In the genomic region with DNA sequence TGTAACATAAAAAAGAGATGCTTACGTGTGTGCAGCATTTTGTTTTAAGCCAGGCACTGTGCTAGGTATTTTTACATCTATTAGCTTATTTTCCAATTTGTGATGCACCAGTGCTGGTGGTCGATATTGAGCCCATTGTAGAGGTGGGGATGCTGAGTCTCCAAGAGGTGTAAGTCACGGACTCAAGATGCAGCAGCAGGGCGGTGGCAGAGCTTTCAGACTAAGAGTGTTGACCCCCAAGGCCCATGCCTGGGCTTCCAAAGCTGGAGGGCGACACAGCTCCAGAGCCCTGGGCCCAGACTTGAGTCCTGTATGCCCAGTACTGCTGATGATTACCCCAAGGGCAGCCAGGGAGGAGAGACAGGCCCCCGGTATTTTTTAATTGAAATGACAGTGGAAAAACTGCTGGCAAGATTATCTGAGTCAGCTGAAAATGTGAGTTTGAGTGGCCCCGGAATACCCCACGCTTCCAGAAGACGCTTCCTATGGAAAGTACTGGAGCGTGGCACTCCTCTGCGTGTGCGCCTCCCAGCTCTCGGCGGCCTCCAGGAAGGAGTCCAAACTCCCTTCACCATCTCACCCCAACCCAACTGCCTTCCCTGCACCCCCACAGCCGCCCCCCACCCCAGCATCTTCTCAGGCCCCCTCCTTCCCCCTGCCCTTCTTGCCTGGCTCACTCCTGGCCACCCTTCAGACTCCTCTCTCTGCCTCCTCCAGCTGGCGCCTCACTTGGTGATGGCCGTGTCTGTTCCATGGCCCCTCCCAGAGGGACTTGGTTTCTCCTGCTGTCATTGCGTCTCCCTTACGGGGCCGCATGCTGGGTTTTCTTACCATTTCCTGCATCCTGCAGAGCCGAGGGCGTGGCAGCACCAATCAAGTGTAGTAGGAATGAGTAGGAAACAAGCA, we compare ENCODE assay signal across 11 cellular contexts. TPM values are rescaled to one million over a fixed set of nuclear protein-coding genes. Genes with fewer than 3 reads are reported as not detected.
DNase-seq lines count a peak whose midpoint lies in the region; ATAC-seq and TF ChIP-seq lines count a peak whose summit lies in the region.
"Had no signal": no experiment of that assay in that cellular context is flagged by ENCODE, and none has a peak within 500 bp of the region (broad histone marks: within the 10 kb centered on the region; RNA-seq: fewer than 3 reads in every experiment).

No MANE protein-coding gene starts in this region.

- H3K4me3 ChIP-seq in GM23248 (no peak overlapping the region; the same call in 1 of the 2 replicates), adipocyte (ENCODE audit: low read length) (no peak overlapping the region), spleen (no peak overlapping the region)
- H3K4me3 ChIP-seq: pancreas, SK-N-MC had no signal

- peaks cover 88% of the 10 kb centered on the region for H3K79me2 ChIP-seq in GM23248 (ENCODE audit: insufficient read depth)

- H3K27me3 ChIP-seq in GM23248 (replicated peaks; ENCODE audit: insufficient read depth): no peaks in the 10 kb centered on the region
- no peaks in the 10 kb centered on the region for H3K27me3 ChIP-seq in adipocyte (replicated peaks; ENCODE audit: control insufficient read depth, insufficient read depth, low read length)
- H3K27me3 ChIP-seq in layer of hippocampus (ENCODE audit: control insufficient read depth, insufficient read depth, low read length): no peaks in the 10 kb centered on the region
- no peaks in the 10 kb centered on the region for H3K27me3 ChIP-seq in spleen (replicated peaks in 1 of 7)
- H3K27me3 ChIP-seq: pancreas had no signal

- DNase-seq in GM23248 (no peak), adipocyte (ENCODE audit: low read depth) (no peak), spleen (peak; percentile 47), NCI-H128 (lab: John Stamatoyannopoulos, UW; ENCODE audit: unreplicated experiment) (no peak)
- DNase-seq in activated CD8-positive, alpha-beta memory T cell treated with anti-CD3 and anti-CD28 coated beads, Interleukin-2, amount 50 U/mL, for 48 hours: no peak
- DNase-seq: activated naive CD4-positive, alpha-beta T cell treated with Interleukin-2 at 50 U/mL for 16 hours; NCI-H1048 had no signal

- H3K9ac ChIP-seq in GM23248 (peak overlapping the region; percentile 90), adipocyte (ENCODE audit: low read length) (peak overlapping the region; percentile 50)

- in situ Hi-C loops in GM23248 (cut with MboI): no loop called here

- intact Hi-C loops in spleen (cut with DNase I; ENCODE audit: low total_unique reads): no loop called here

- H3K36me3 ChIP-seq in GM23248 (ENCODE audit: low read depth): no peaks in the 10 kb centered on the region
- H3K36me3 ChIP-seq in adipocyte (ENCODE audit: control insufficient read depth, insufficient read depth, low read length, severe bottlenecking): no peaks in the 10 kb centered on the region
- peaks cover 0 to 73% (median 4%) of the 10 kb centered on the region in 6 donors for H3K36me3 ChIP-seq in spleen
- H3K36me3 ChIP-seq: pancreas had no signal

- ATAC-seq in GM18858 (IDR thresholded peaks at IDR 0.05; ENCODE audit: unreplicated experiment): no peak

- H3F3A ChIP-seq in GM23248 (ENCODE audit: insufficient read depth): peaks cover 61% of the 10 kb centered on the region

- no peaks in the 10 kb centered on the region for H3K9me2 ChIP-seq in GM23248 (ENCODE audit: insufficient read depth)

- no peaks in the 10 kb centered on the region for H4K20me1 ChIP-seq in GM23248 (ENCODE audit: insufficient read depth)

- H3K27ac ChIP-seq in GM23248 (peak overlapping the region; percentile 99), layer of hippocampus (ENCODE audit: low read depth, low read length) (peak overlapping the region; percentile 77), spleen (peak overlapping the region in 4 of 8 donors; percentile 5 to 53 (median 18))
- H3K27ac ChIP-seq: SK-N-MC had no signal

- WGBS in GM23248 (ENCODE audit: low coverage in 1 of 2, low lambda C conversion rate in 2 of 2, missing lambda C conversion rate in 2 of 2), 2 experiments: 66 to 76% methylated on average over 18 to 22 of the region's 22 CpGs
- WGBS in spleen, 5 donors: 78 to 92% (median 84%) methylated on average over 22 of the region's 22 CpGs

- H3K4me2 ChIP-seq in GM23248 (ENCODE audit: unreplicated experiment): peak overlapping the region; percentile 50

- H3K4me1 ChIP-seq in GM23248 (ENCODE audit: insufficient read depth) (peaks cover 65% of the 10 kb centered on the region), adipocyte (ENCODE audit: control insufficient read depth, insufficient read depth, low read length) (peaks cover 63% of the 10 kb centered on the region), spleen (peaks cover 17 to 73% (median 55%) of the 10 kb centered on the region in 6 donors)
- H3K4me1 ChIP-seq: pancreas had no signal

- no peaks in the 10 kb centered on the region for H3K9me3 ChIP-seq in GM23248 (ENCODE audit: low read depth)
- no peaks in the 10 kb centered on the region for H3K9me3 ChIP-seq in adipocyte (ENCODE audit: control insufficient read depth, low read length)
- H3K9me3 ChIP-seq in spleen: no peaks in the 10 kb centered on the region
- H3K9me3 ChIP-seq: pancreas had no signal

- TF ChIP-seq POLR2A in spleen (IDR thresholded peaks at IDR 0.05): no peak

- no peak overlapping the region for H2AFZ ChIP-seq in GM23248

- no peak for TF ChIP-seq CTCF in spleen (IDR thresholded peaks at IDR 0.05 in 8 of 11, conservative IDR thresholded peaks at IDR 0.05 in 3 of 11)

RNA-seq across cellular contexts. Expression of a gene that starts 40.7 kb away (rescaled TPM):
- 27.1 and 31.9 TPM in 2 replicates for total RNA-seq in GM23248 (2014; rRNA removed; shearing (Covaris generic))
- polyA plus RNA-seq in GM23248 (2016; fragmentation: Nextera tagmentation; extraction: Ambion mirVana) (48.9 and 51.9 TPM in 2 replicates), spleen (10 to 100 TPM; 14.5 to 29.7 (median 15.9) TPM)
- total RNA-seq in spleen: 10 to 100 TPM; 44.4 to 92.7 (median 60.0) TPM
